In genomic region chr1:19426294-19427086, GRCh38 we compare ENCODE assay signal across 11 cellular contexts. TPM values are rescaled to one million over a fixed set of nuclear protein-coding genes. Genes with fewer than 3 reads are reported as not detected.
DNase-seq lines count a peak whose midpoint lies in the region; ATAC-seq lines count a peak whose summit lies in the region.
"Had no signal": no experiment of that assay in that cellular context is flagged by ENCODE, and none has a peak within 500 bp of the region (broad histone marks: within the 10 kb centered on the region; RNA-seq: fewer than 3 reads in every experiment).

No MANE protein-coding gene starts in this region.

- peaks cover 0 to 5% of the 10 kb centered on the region in 2 donors for H3K36me3 ChIP-seq in duodenal mucosa (ENCODE audit: control insufficient read depth in 1 of 2, insufficient read depth in 2 of 2, low read length in 2 of 2)
- H3K36me3 ChIP-seq in thymus (ENCODE audit: control insufficient read depth, insufficient read depth), result no peaks in the 10 kb centered on the region
- H3K36me3 ChIP-seq: WERI-Rb-1 had no signal

- H3K9me3 Mint-ChIP-seq in naive thymus-derived CD8-positive, alpha-beta T cell, result no peaks in the 10 kb centered on the region

- ATAC-seq in naive thymus-derived CD8-positive, alpha-beta T cell, result peak in 1 of 2 donors; percentile 25

- H3K27ac ChIP-seq in duodenal mucosa (ENCODE audit: low read depth, low read length) (peak overlapping the region; percentile 65), thymus (ENCODE audit: low read depth) (peak overlapping the region; percentile 40)
- H3K27ac ChIP-seq: WERI-Rb-1 had no signal

- H3K27me3 ChIP-seq in duodenal mucosa (ENCODE audit: control insufficient read depth in 1 of 2, insufficient read depth in 2 of 2, low read length in 2 of 2), result no peaks in the 10 kb centered on the region
- H3K27me3 ChIP-seq in thymus (ENCODE audit: control insufficient read depth, insufficient read depth), result no peaks in the 10 kb centered on the region

- H3K4me1 Mint-ChIP-seq in naive thymus-derived CD8-positive, alpha-beta T cell, result peaks cover 56 to 96% (median 95%) of the 10 kb centered on the region in 4 donors

- H3K9me3 ChIP-seq in duodenal mucosa (ENCODE audit: control insufficient read depth in 1 of 2, low read length in 2 of 2) (no peaks in the 10 kb centered on the region), thymus (ENCODE audit: control insufficient read depth) (no peaks in the 10 kb centered on the region)

- H3K4me3 ChIP-seq in duodenal mucosa (ENCODE audit: low read depth in 1 of 2, low read length in 2 of 2), result no peak overlapping the region
- H3K4me3 ChIP-seq in thymus (ENCODE audit: low read length), result no peak overlapping the region

- peak; percentile 56 for DNase-seq in DMS53 (lab: John Stamatoyannopoulos, UW)
- no peak for DNase-seq in DMS53 treated with DMSO at 0.1 percent for 48 hours (lab: John Stamatoyannopoulos, UW; ENCODE audit: unreplicated experiment)
- no peak for DNase-seq in naive thymus-derived CD8-positive, alpha-beta T cell
- no peak for DNase-seq in stimulated activated naive CD4-positive, alpha-beta T cell treated with Interleukin-2 at 50 U/mL for 16 hours (lab: John Stamatoyannopoulos, UW)
- no peak for DNase-seq in NCI-H2171 (lab: John Stamatoyannopoulos, UW)
- DNase-seq in KBM-7, result no peak
- DNase-seq: 8988T, Kasumi-1, WERI-Rb-1 had no signal

- H3K4me1 ChIP-seq in duodenal mucosa (ENCODE audit: control insufficient read depth in 1 of 2, insufficient read depth in 2 of 2, low read length in 2 of 2), result peaks cover 47% of the 10 kb centered on the region in 2 donors
- peaks cover 60% of the 10 kb centered on the region for H3K4me1 ChIP-seq in thymus (ENCODE audit: control insufficient read depth, insufficient read depth, low read length)

- in situ Hi-C loops in KBM-7 (cut with MboI; ENCODE audit: low pct_unique_long_range_greater_than_20kb, low sequenced_read_pairs), result no loop called here

- peak overlapping the region; percentile 56 to 93 (median 85) for H3K27ac Mint-ChIP-seq in naive thymus-derived CD8-positive, alpha-beta T cell

- peaks cover 0 to 33% (median 0%) of the 10 kb centered on the region in 3 donors for H3K36me3 Mint-ChIP-seq in naive thymus-derived CD8-positive, alpha-beta T cell

- no peaks in the 10 kb centered on the region for H3K27me3 Mint-ChIP-seq in naive thymus-derived CD8-positive, alpha-beta T cell

- H3K4me3 Mint-ChIP-seq in naive thymus-derived CD8-positive, alpha-beta T cell, result peak overlapping the region; percentile 11 to 70 (median 58)

- 82% methylated on average over 13 of the region's 13 CpGs for WGBS in thymus

- H3K9ac ChIP-seq in duodenal mucosa (ENCODE audit: low read depth in 1 of 2, low read length in 2 of 2), result no peak overlapping the region

- POLR2A ChIA-PET in naive thymus-derived CD8-positive, alpha-beta T cell (lab: Charles Lee), result no interaction called here

RNA-seq across cellular contexts. Expression of gene CAPZB, which starts 58.8 kb away (rescaled TPM):
- 100 to 1,000 TPM; 268 to 289 TPM for total RNA-seq in naive thymus-derived CD8-positive, alpha-beta T cell
- polyA plus RNA-seq in naive thymus-derived CD8-positive, alpha-beta T cell, result 100 to 1,000 TPM; 475 to 592 (median 562) TPM
- polyA plus RNA-seq in thymus, result 255 TPM
